In genomic region chr1:87513971-87514660, GRCh38 we compare ENCODE assay signal across 18 cellular contexts.
"Had no signal": no experiment of that assay in that cellular context is flagged by ENCODE, and none has a peak within 500 bp of the region (broad histone marks: within the 10 kb centered on the region; RNA-seq: fewer than 3 reads in every experiment).

No MANE protein-coding gene starts in this region.

- H3K4me3 ChIP-seq: coronary artery, lung, mucosa of descending colon, suprapubic skin, upper lobe of left lung had no signal

- H3K36me3 ChIP-seq: suprapubic skin, upper lobe of left lung had no signal

- DNase-seq: activated CD4-positive, alpha-beta memory T cell treated with anti-CD3 and anti-CD28 coated beads, Interleukin-2, amount 10 ng/mL, durations not matched to agents 7 days and 5 days; activated CD8-positive, alpha-beta memory T cell treated with anti-CD3 and anti-CD28 coated beads, Interleukin-2, amount 50 U/mL, for 4 hours; activated naive CD4-positive, alpha-beta T cell treated with Interleukin-2 at 50 U/mL for 16 hours; central memory CD4-positive, alpha-beta T cell; effector CD4-positive, alpha-beta T cell; hippocampal formation; left cardiac atrium; mucosa of descending colon; natural killer cell; stimulated activated CD4-positive, alpha-beta T cell treated with anti-CD3 and anti-CD28 coated beads, Interleukin-2, amount 100 ng/mL, for 48 hours; stimulated activated naive CD4-positive, alpha-beta T cell treated with Interleukin-2 at 50 U/mL for 16 hours; SW 1271; upper lobe of left lung had no signal

- H3K27me3 ChIP-seq: suprapubic skin, upper lobe of left lung had no signal

- H3K27ac ChIP-seq: suprapubic skin, upper lobe of left lung had no signal

- ATAC-seq: mucosa of descending colon, natural killer cell, sciatic nerve had no signal

- FAIRE-seq: endothelial cell of umbilical vein had no signal

- H3K9me3 ChIP-seq: mucosa of descending colon, suprapubic skin, upper lobe of left lung had no signal

- H3K4me1 ChIP-seq: suprapubic skin, upper lobe of left lung had no signal
